In the genomic region with DNA sequence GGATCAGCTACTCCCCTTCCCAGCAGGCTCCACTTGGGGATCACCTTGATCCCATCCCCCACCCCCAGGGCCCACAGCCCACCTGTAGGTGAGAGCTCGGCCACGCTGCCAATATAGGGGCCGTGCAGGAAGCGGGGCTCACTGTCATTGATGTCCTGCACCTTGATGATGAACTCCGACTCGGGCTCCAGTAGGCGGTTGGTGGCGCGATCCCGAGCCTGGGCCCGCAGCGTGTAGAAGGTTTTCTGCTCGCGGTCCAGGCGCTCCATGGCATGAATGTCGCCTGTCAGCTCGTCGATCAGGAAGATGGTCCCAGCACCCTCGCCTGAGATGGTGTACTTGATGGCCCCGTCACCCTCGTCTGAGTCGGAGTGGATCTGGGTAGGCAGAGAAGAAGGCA, we compare ENCODE assay signal across 8 cellular contexts.
"Had no signal": no experiment of that assay in that cellular context is flagged by ENCODE, and none has a peak within 500 bp of the region (broad histone marks: within the 10 kb centered on the region; RNA-seq: fewer than 3 reads in every experiment).

No MANE protein-coding gene starts in this region.

- FAIRE-seq: H54 had no signal

- H3K36me3 ChIP-seq: HAP-1 had no signal

- H3K9me3 ChIP-seq: HAP-1 had no signal

- H2AFZ ChIP-seq: GM23248, GM23338 had no signal

- H3K27ac ChIP-seq: GM23248 had no signal

- H3K4me1 ChIP-seq: HAP-1 had no signal

- H3K9ac ChIP-seq: GM23248 had no signal

- H3K4me3 ChIP-seq: GM23248, GM23338, HAP-1 had no signal

- DNase-seq: GM23248, GOT3, H9, HCEC 1CT, HFFc6 had no signal

- H3K4me2 ChIP-seq: GM23338 had no signal
